ENCODE assay signal across 1 cellular context in the genomic region with DNA sequence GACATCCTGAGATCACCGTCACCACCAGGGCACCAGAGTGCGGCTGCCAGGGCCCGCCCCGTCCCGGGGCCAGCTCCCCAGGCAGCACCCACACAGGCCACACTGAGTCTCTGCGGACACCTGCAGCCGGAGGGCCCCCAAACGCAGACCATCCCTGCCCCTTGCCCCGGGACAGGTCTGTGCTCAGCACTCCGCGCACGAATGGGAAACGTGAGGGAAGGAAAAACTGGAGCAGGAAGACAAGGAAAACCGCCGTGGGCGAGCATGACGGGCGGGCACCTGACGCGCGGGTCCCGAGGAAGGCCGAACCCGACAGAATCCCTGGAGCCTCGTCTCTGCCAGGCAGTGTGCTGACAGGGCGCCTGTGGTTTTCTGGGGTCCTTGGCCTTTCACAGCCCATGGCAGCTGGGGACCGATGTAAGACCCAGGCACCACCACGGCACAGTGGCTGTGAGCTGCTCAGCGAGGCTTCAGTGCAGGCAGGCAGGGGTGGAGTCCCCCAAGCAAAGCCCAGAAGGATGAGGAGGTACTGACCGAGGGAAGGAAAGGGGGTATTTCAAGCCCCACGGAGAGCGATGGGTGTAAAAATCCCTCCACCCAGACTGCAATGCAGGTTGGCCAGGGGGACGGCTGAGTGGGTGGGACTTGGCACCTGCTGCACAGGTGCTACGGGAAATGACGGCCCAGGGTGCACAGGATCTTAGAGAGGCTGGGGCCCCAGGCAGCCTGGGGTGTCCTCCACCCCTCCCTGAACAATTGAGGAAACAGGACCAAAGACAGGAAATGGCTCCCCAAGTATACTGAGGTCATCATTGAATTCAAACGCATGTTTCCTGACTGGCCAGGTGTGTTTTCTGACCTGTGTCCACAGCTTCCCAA.
TF ChIP-seq lines count a peak whose summit lies in the region.

No MANE protein-coding gene starts in this region.

TF ChIP-seq in GM23338, 12 proteins besides CTCF, POLR2A, EP300 and RAD21 (continued from another document):
- TF ChIP-seq ZNF462 (CRISPR knock-in tag; IDR thresholded peaks at IDR 0.05) (no peak), ETS1 (IDR thresholded peaks at IDR 0.05) (no peak), POLR2AphosphoS5 (IDR thresholded peaks at IDR 0.05; ENCODE audit: low read depth) (no peak), ZNF114 (CRISPR knock-in tag; IDR thresholded peaks at IDR 0.05) (no peak), STAT1 (IDR thresholded peaks at IDR 0.05; ENCODE audit: unreplicated experiment) (no peak), CREB1 (CRISPR knock-in tag; IDR thresholded peaks at IDR 0.05; ENCODE audit: low read depth) (no peak), EZH2 (IDR thresholded peaks at IDR 0.05; ENCODE audit: low read depth, unreplicated experiment) (no peak), EZH2phosphoT487 (IDR thresholded peaks at IDR 0.05; ENCODE audit: unreplicated experiment) (no peak), JUNB (IDR thresholded peaks at IDR 0.05; ENCODE audit: unreplicated experiment) (no peak)
- TF ChIP-seq, protein P1, sequence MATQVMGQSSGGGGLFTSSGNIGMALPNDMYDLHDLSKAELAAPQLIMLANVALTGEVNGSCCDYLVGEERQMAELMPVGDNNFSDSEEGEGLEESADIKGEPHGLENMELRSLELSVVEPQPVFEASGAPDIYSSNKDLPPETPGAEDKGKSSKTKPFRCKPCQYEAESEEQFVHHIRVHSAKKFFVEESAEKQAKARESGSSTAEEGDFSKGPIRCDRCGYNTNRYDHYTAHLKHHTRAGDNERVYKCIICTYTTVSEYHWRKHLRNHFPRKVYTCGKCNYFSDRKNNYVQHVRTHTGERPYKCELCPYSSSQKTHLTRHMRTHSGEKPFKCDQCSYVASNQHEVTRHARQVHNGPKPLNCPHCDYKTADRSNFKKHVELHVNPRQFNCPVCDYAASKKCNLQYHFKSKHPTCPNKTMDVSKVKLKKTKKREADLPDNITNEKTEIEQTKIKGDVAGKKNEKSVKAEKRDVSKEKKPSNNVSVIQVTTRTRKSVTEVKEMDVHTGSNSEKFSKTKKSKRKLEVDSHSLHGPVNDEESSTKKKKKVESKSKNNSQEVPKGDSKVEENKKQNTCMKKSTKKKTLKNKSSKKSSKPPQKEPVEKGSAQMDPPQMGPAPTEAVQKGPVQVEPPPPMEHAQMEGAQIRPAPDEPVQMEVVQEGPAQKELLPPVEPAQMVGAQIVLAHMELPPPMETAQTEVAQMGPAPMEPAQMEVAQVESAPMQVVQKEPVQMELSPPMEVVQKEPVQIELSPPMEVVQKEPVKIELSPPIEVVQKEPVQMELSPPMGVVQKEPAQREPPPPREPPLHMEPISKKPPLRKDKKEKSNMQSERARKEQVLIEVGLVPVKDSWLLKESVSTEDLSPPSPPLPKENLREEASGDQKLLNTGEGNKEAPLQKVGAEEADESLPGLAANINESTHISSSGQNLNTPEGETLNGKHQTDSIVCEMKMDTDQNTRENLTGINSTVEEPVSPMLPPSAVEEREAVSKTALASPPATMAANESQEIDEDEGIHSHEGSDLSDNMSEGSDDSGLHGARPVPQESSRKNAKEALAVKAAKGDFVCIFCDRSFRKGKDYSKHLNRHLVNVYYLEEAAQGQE (IDR thresholded peaks at IDR 0.05; ENCODE audit: unreplicated experiment): no peak
